Comparison of ENCODE assay signal across 9 cellular contexts in genomic region chr10:102231357-102232318, GRCh38. TPM values are rescaled to one million over a fixed set of nuclear protein-coding genes. Genes with fewer than 3 reads are reported as not detected.
DNase-seq lines count a peak whose midpoint lies in the region; ATAC-seq and TF ChIP-seq lines count a peak whose summit lies in the region.
"Had no signal": no experiment of that assay in that cellular context is flagged by ENCODE, and none has a peak within 500 bp of the region (broad histone marks: within the 10 kb centered on the region; RNA-seq: fewer than 3 reads in every experiment).

No MANE protein-coding gene starts in this region.

- no peak overlapping the region for H3K27ac ChIP-seq in lower lobe of right lung

- peak; percentile 66 for TF ChIP-seq CTCF in LNCAP (IDR thresholded peaks at IDR 0.05)
- TF ChIP-seq CTCF in chondrocyte (IDR thresholded peaks at IDR 0.05): peak; percentile 86
- peak; percentile 82 for TF ChIP-seq CTCF in lower lobe of right lung (IDR thresholded peaks at IDR 0.05)

- peak overlapping the region; percentile 61 for H3K4me3 ChIP-seq in lower lobe of right lung

- H3K9me3 ChIP-seq in lower lobe of right lung: no peaks in the 10 kb centered on the region

- H3K27me3 Mint-ChIP-seq in chondrocyte (ENCODE audit: low read depth): peaks cover 25% of the 10 kb centered on the region

- H3K4me3 Mint-ChIP-seq in chondrocyte (ENCODE audit: unreplicated experiment): peak overlapping the region; percentile 72

- H3K27me3 ChIP-seq in lower lobe of right lung (ENCODE audit: low read depth): peaks cover 31% of the 10 kb centered on the region

- ATAC-seq in lower lobe of right lung (peak; percentile 75 to 81), HG02571 (IDR thresholded peaks at IDR 0.05; ENCODE audit: unreplicated experiment) (no peak)

- H3K4me1 ChIP-seq in lower lobe of right lung: peaks cover 32% of the 10 kb centered on the region

- H3K36me3 Mint-ChIP-seq in chondrocyte (ENCODE audit: low read depth): no peaks in the 10 kb centered on the region

- intact Hi-C loops in lower lobe of right lung (cut with DNase I): no loop called here

- no peak overlapping the region for H3K27ac Mint-ChIP-seq in chondrocyte (ENCODE audit: unreplicated experiment)

- no peaks in the 10 kb centered on the region for H3K9me3 Mint-ChIP-seq in chondrocyte (ENCODE audit: low read depth)

- peak; percentile 11 for DNase-seq in DMS153 treated with DMSO at 0.1 percent for 48 hours (lab: John Stamatoyannopoulos, UW; ENCODE audit: unreplicated experiment)
- DNase-seq in activated CD4-positive, CD25-positive, alpha-beta regulatory T cell (lab: John Stamatoyannopoulos, UW): peak; percentile 35 to 54 (median 46)
- DNase-seq in chondrocyte (ENCODE audit: low spot score): no peak
- peak; percentile 81 for DNase-seq in lower lobe of right lung
- peak; percentile 55 to 57 for DNase-seq in stimulated activated CD8-positive, alpha-beta memory T cell treated with anti-CD3 and anti-CD28 coated beads, Interleukin-7, amount 100 ng/mL, for 48 hours (ENCODE audit: extremely low read depth in 1 of 2, low read depth in 1 of 2)
- no peak for DNase-seq in globus pallidus (ENCODE audit: low spot score)

- no peaks in the 10 kb centered on the region for H3K36me3 ChIP-seq in lower lobe of right lung

- H3K4me1 Mint-ChIP-seq in chondrocyte (ENCODE audit: low read depth): peaks cover 10% of the 10 kb centered on the region

RNA-seq across cellular contexts. Expression of gene ELOVL3, which starts 5.5 kb away (rescaled TPM):
- total RNA-seq in chondrocyte (not detected in 3 replicates), lower lobe of right lung (0.92 TPM)

RNA-seq across cellular contexts. Expression of gene PITX3, which starts 9.7 kb away (rescaled TPM):
- total RNA-seq in chondrocyte (not detected in 3 replicates), lower lobe of right lung (not detected)
- total RNA-seq: RPMI7951 had no signal

RNA-seq across cellular contexts. Expression of gene GBF1, which starts 13.7 kb away (rescaled TPM):
- 59.3 to 88.4 TPM (median 59.7 TPM) in 3 replicates for total RNA-seq in chondrocyte
- total RNA-seq in lower lobe of right lung: 40.3 TPM

Comparison
In these comparisons a context has a peak if more than half of its experiments do, and no peak if none do; other contexts are left out.
1. DNase-seq: peak in DMS153 treated with DMSO at 0.1 percent for 48 hours (single experiment), activated CD4-positive, CD25-positive, alpha-beta regulatory T cell (4 of 4), lower lobe of right lung (single experiment) and stimulated activated CD8-positive, alpha-beta memory T cell treated with anti-CD3 and anti-CD28 coated beads, Interleukin-7, amount 100 ng/mL, for 48 hours (2 of 2); none in chondrocyte (single experiment) and globus pallidus (single experiment).
2. Peak in every context shown above with its lines, with median percentiles within 50 percentile points of each other: CTCF ChIP-seq.